Comparison of ENCODE assay signal across 16 cellular contexts in genomic region chr3:101853971-101854370, GRCh38. TPM values are rescaled to one million over a fixed set of nuclear protein-coding genes. Genes with fewer than 3 reads are reported as not detected.
DNase-seq lines count a peak whose midpoint lies in the region; ATAC-seq and TF ChIP-seq lines count a peak whose summit lies in the region.
"Had no signal": no experiment of that assay in that cellular context is flagged by ENCODE, and none has a peak within 500 bp of the region (broad histone marks: within the 10 kb centered on the region; RNA-seq: fewer than 3 reads in every experiment).

No MANE protein-coding gene starts in this region.

- H3K27ac ChIP-seq in muscle layer of duodenum (ENCODE audit: low read length) = peak overlapping the region; percentile 100

- H3K9me3 ChIP-seq in muscle layer of duodenum (ENCODE audit: control insufficient read depth in 1 of 2, low read length in 2 of 2) = no peaks in the 10 kb centered on the region

- H3K36me3 Mint-ChIP-seq in activated naive CD4-positive, alpha-beta T cell treated with anti-CD3 and anti-CD28 coated beads, Interleukin-2, amount 50 U/mL, for 24 hours = peaks cover 66% of the 10 kb centered on the region
- peaks cover 91% of the 10 kb centered on the region for H3K36me3 Mint-ChIP-seq in activated T-helper 2 cell treated with anti-CD3 and anti-CD28 coated beads, Interferon-gamma antibody, Interleukin-2, Interleukin-4, amounts not matched to agents 10 μg/mL and 5 μg/mL and 100 μg/mL, durations not matched to agents 14 hours and 24 hours and 36 hours (ENCODE audit: low read depth)
- H3K36me3 Mint-ChIP-seq in type B pancreatic cell = peaks cover 78% of the 10 kb centered on the region

- intact Hi-C loops in activated T-helper 2 cell treated with anti-CD3 and anti-CD28 coated beads, Interferon-gamma antibody, Interleukin-2, Interleukin-4, amounts not matched to agents 10 μg/mL and 5 μg/mL and 100 μg/mL, durations not matched to agents 14 hours and 24 hours and 36 hours (cut with micrococcal nuclease) = loop anchor here (5.0 kb wide), 1 partner anchor 258 kb away; no protein-coding TSS in a partner anchor

- H3K27me3 ChIP-seq in muscle layer of duodenum (ENCODE audit: low read depth, low read length) = no peaks in the 10 kb centered on the region

- H3K4me3 ChIP-seq in muscle layer of duodenum (ENCODE audit: low read depth in 1 of 2, low read length in 2 of 2) = peak overlapping the region; percentile 75 to 98

- H3K27ac Mint-ChIP-seq in activated naive CD4-positive, alpha-beta T cell treated with anti-CD3 and anti-CD28 coated beads, Interleukin-2, amount 50 U/mL, for 24 hours = peak overlapping the region; percentile 87
- H3K27ac Mint-ChIP-seq in activated T-helper 2 cell treated with anti-CD3 and anti-CD28 coated beads, Interferon-gamma antibody, Interleukin-2, Interleukin-4, amounts not matched to agents 10 μg/mL and 5 μg/mL and 100 μg/mL, durations not matched to agents 14 hours and 24 hours and 36 hours = peak overlapping the region; percentile 45
- H3K27ac Mint-ChIP-seq in type B pancreatic cell = peak overlapping the region; percentile 86

- peaks cover 79% of the 10 kb centered on the region for H3K4me1 Mint-ChIP-seq in activated naive CD4-positive, alpha-beta T cell treated with anti-CD3 and anti-CD28 coated beads, Interleukin-2, amount 50 U/mL, for 24 hours
- peaks cover 57% of the 10 kb centered on the region for H3K4me1 Mint-ChIP-seq in activated T-helper 2 cell treated with anti-CD3 and anti-CD28 coated beads, Interferon-gamma antibody, Interleukin-2, Interleukin-4, amounts not matched to agents 10 μg/mL and 5 μg/mL and 100 μg/mL, durations not matched to agents 14 hours and 24 hours and 36 hours (ENCODE audit: low read depth)
- peaks cover 21% of the 10 kb centered on the region for H3K4me1 Mint-ChIP-seq in type B pancreatic cell (ENCODE audit: unreplicated experiment)

- H3K4me3 Mint-ChIP-seq in activated naive CD4-positive, alpha-beta T cell treated with anti-CD3 and anti-CD28 coated beads, Interleukin-2, amount 50 U/mL, for 24 hours = peak overlapping the region; percentile 69
- peak overlapping the region; percentile 94 for H3K4me3 Mint-ChIP-seq in activated T-helper 2 cell treated with anti-CD3 and anti-CD28 coated beads, Interferon-gamma antibody, Interleukin-2, Interleukin-4, amounts not matched to agents 10 μg/mL and 5 μg/mL and 100 μg/mL, durations not matched to agents 14 hours and 24 hours and 36 hours (ENCODE audit: low read depth)
- H3K4me3 Mint-ChIP-seq in type B pancreatic cell = peak overlapping the region; percentile 95

- no peak for TF ChIP-seq CTCF in type B pancreatic cell (conservative IDR thresholded peaks at IDR 0.05)

- DNase-seq in activated naive CD4-positive, alpha-beta T cell treated with anti-CD3 and anti-CD28 coated beads, Interleukin-2, amount 50 U/mL, for 16 hours = no peak
- no peak for DNase-seq in activated T-helper 2 cell treated with anti-CD3 and anti-CD28 coated beads, Interferon-gamma antibody, Interleukin-2, Interleukin-4, amounts not matched to agents 10 μg/mL and 5 μg/mL and 100 μg/mL, durations not matched to agents 14 hours and 24 hours and 36 hours (ENCODE audit: low spot score)
- DNase-seq in type B pancreatic cell (ENCODE audit: extremely low spot score, unreplicated experiment) (no peak), DMS153 treated with DMSO at 0.1 percent for 48 hours (lab: John Stamatoyannopoulos, UW; ENCODE audit: unreplicated experiment) (no peak)
- DNase-seq in stimulated activated CD4-positive, alpha-beta T cell treated with anti-CD3 and anti-CD28 coated beads, Interleukin-12 subunit alpha, Interleukin-12 subunit beta, amount 100 ng/mL, for 4 hours = no peak
- DNase-seq: activated CD4-positive, alpha-beta T cell treated with anti-CD3 and anti-CD28 coated beads for 36 hours; activated gamma-delta T cell treated with Interleukin-2 at 50 U/mL for 16 hours; head of caudate nucleus; left colon; NCI-H146; OCI-M1; retina; SW 1271 had no signal

- peaks cover 71 to 82% of the 10 kb centered on the region in 2 donors for H3K36me3 ChIP-seq in muscle layer of duodenum (ENCODE audit: control insufficient read depth in 1 of 2, insufficient read depth in 2 of 2, low read length in 2 of 2)

- ATAC-seq in HG03095 (IDR thresholded peaks at IDR 0.05; ENCODE audit: unreplicated experiment) = no peak
- ATAC-seq: activated CD4-positive, alpha-beta T cell treated with anti-CD3 and anti-CD28 coated beads for 36 hours had no signal

- H3K4me1 ChIP-seq in muscle layer of duodenum (ENCODE audit: control insufficient read depth in 1 of 2, insufficient read depth in 2 of 2, low read length in 2 of 2) = peaks cover 0 to 5% of the 10 kb centered on the region in 2 donors

- no peaks in the 10 kb centered on the region for H3K9me3 Mint-ChIP-seq in activated naive CD4-positive, alpha-beta T cell treated with anti-CD3 and anti-CD28 coated beads, Interleukin-2, amount 50 U/mL, for 24 hours
- H3K9me3 Mint-ChIP-seq in activated T-helper 2 cell treated with anti-CD3 and anti-CD28 coated beads, Interferon-gamma antibody, Interleukin-2, Interleukin-4, amounts not matched to agents 10 μg/mL and 5 μg/mL and 100 μg/mL, durations not matched to agents 14 hours and 24 hours and 36 hours = no peaks in the 10 kb centered on the region
- H3K9me3 Mint-ChIP-seq in type B pancreatic cell = no peaks in the 10 kb centered on the region

- no peaks in the 10 kb centered on the region for H3K27me3 Mint-ChIP-seq in activated naive CD4-positive, alpha-beta T cell treated with anti-CD3 and anti-CD28 coated beads, Interleukin-2, amount 50 U/mL, for 24 hours
- no peaks in the 10 kb centered on the region for H3K27me3 Mint-ChIP-seq in activated T-helper 2 cell treated with anti-CD3 and anti-CD28 coated beads, Interferon-gamma antibody, Interleukin-2, Interleukin-4, amounts not matched to agents 10 μg/mL and 5 μg/mL and 100 μg/mL, durations not matched to agents 14 hours and 24 hours and 36 hours (ENCODE audit: low read depth)
- no peaks in the 10 kb centered on the region for H3K27me3 Mint-ChIP-seq in type B pancreatic cell
- H3K27me3 Mint-ChIP-seq: activated CD4-positive, alpha-beta T cell treated with anti-CD3 and anti-CD28 coated beads for 36 hours had no signal

RNA-seq across cellular contexts. Expression of gene NFKBIZ, which starts 4.7 kb away (rescaled TPM):
- total RNA-seq in activated T-helper 2 cell treated with anti-CD3 and anti-CD28 coated beads, Interferon-gamma antibody, Interleukin-2, Interleukin-4, amounts not matched to agents 10 μg/mL and 5 μg/mL and 100 μg/mL, durations not matched to agents 14 hours and 24 hours and 36 hours = 122 and 140 TPM in 2 replicates
- 54.1 and 87.6 TPM in 2 replicates for total RNA-seq in type B pancreatic cell (ENCODE audit: low replicate concordance)
